ENCODE assay signal across 1 cellular context in the genomic region with DNA sequence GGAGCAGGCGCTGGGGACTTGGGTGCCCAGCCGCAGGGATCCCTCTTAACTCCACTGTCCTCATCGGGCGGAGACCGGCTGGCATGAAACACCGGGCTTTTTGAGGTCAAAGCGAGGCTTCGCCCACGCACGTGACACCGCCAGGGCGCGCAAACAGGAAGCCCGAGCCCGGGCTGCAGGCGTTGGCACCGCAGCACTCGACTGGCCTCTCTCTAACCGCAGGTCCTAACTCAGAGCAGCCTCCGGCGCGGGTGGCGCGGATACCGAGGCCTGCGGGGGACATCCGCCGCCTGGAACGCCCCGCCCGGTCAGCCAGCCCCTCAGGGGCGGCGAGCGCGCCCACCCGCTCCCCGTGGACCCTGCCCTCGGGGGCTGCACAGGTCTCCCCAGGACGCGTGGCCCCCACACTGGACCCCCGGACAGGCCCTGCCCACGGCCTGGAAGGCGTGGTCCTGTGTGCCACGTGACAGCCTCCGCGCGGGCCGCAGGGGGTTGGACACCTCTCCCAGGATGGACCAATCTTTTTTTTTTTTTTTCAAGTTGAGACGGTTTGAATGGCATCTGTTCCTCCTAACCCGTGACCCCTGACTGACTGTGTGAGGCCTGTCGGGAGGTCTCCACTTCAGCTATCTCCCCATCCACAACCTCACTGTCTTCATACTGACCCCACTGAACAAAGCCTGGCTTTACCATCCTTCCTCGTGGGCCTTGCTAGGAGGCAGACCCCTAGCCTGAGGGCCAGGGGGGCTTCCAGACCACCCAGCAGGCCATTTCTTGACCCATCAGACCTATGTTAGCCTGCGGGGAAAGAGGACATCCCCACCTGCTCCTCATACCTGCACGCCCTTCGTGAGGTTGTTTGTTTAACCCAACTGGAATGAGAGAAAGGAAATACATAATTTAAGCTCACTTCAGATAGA.
TF ChIP-seq lines count a peak whose summit lies in the region.

No MANE protein-coding gene starts in this region.

TF ChIP-seq in SK-N-SH treated with all-trans-retinoic acid at 6 μM for 48 hours, 23 proteins besides CTCF, POLR2A, EP300 and RAD21 (continued from another document):
- TF ChIP-seq PATZ1 (CRISPR knock-in tag; IDR thresholded peaks at IDR 0.05; ENCODE audit: borderline replicate concordance) (no peak), ZFP30 (CRISPR knock-in tag; IDR thresholded peaks at IDR 0.05) (no peak), BACH2 (CRISPR knock-in tag; IDR thresholded peaks at IDR 0.05; ENCODE audit: borderline replicate concordance) (no peak), ARNTL (CRISPR knock-in tag; IDR thresholded peaks at IDR 0.05; ENCODE audit: borderline replicate concordance, low read depth) (no peak), ISL1 (CRISPR knock-in tag; IDR thresholded peaks at IDR 0.05) (no peak), ZNF8 (CRISPR knock-in tag; IDR thresholded peaks at IDR 0.05) (no peak)
